ENCODE assay signal across 11 cellular contexts in the genomic region with DNA sequence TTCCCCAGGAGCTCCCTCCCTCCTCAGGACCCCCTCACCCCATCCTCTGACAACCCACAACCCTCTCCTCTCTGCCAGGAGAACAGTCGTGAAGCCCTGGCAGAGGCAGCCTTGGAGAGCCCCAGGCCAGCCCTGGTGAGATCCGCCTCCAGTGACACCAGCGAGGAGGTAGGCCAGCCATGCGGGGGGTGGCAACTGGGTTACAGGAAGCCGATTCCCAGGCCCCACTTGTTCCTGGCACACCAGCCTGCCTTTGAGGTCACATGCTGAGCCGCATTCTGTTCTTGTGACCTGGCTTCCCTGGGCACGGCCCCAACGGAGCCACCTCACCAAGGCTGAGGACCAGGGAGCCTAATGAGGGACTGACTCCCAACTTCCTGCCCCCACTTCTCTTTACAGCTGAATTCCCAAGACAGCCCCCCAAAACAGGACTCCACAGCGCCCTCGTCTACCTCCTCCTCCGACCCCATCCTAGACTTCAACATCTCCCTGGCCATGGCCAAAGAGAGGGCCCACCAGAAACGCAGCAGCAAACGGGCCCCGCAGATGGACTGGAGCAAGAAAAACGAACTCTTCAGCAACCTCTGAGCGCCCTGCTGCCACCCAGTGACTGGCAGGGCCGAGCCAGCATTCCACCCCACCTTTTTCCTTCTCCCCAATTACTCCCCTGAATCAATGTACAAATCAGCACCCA. TPM values are rescaled to one million over a fixed set of nuclear protein-coding genes. Genes with fewer than 3 reads are reported as not detected.
A peak's percentile ranks its signal among the peaks of the same experiment; 100 is the strongest.
DNase-seq lines count a peak whose midpoint lies in the region; ATAC-seq and TF ChIP-seq lines count a peak whose summit lies in the region.
"Had no signal": no experiment of that assay in that cellular context is flagged by ENCODE, and none has a peak within 500 bp of the region (broad histone marks: within the 10 kb centered on the region; RNA-seq: fewer than 3 reads in every experiment).

No MANE protein-coding gene starts in this region.

- H3K9me3 Mint-ChIP-seq in WTC11: no peaks in the 10 kb centered on the region

- no peak overlapping the region for H3K4me3 Mint-ChIP-seq in WTC11

- H3K27ac Mint-ChIP-seq in WTC11: peak overlapping the region; percentile 89

- ATAC-seq in WTC11 (no peak), GM19023 (IDR thresholded peaks at IDR 0.05; ENCODE audit: unreplicated experiment) (no peak), HG03521 (IDR thresholded peaks at IDR 0.05; ENCODE audit: unreplicated experiment) (no peak)

- TF ChIP-seq CTCF in WTC11 (IDR thresholded peaks at IDR 0.05): no peak
- no peak for TF ChIP-seq CTCF in foreskin fibroblast (IDR thresholded peaks at IDR 0.05; ENCODE audit: low read depth, low read length)
- peak; percentile 24 for TF ChIP-seq CTCF in retinal pigment epithelial cell (conservative IDR thresholded peaks at IDR 0.05; ENCODE audit: low read depth, low read length)

- no peaks in the 10 kb centered on the region for H3K27me3 Mint-ChIP-seq in WTC11 (ENCODE audit: low read depth)

- peaks cover 35% of the 10 kb centered on the region for H3K36me3 Mint-ChIP-seq in WTC11

- CTCF ChIA-PET in WTC11 (lab: Charles Lee): interaction anchor here (1.2 to 12.0 kb wide), 3 partner anchors 19 to 31 kb away, joined by 3 to 262 read pairs (median 6); partner anchors contain the start of gene RAB37

- POLR2A ChIA-PET in WTC11 (lab: Charles Lee): no interaction called here

- DNase-seq in GM04503 (ENCODE audit: low read depth) (peak; percentile 53), WTC11 (ENCODE audit: low spot score) (no peak), foreskin fibroblast (peak; percentile 79 to 85), retinal pigment epithelial cell (ENCODE audit: low read depth) (peak; percentile 94), SW480 (ENCODE audit: low spot score) (no peak), NCI-H2171 treated with DMSO at 0.1 percent for 48 hours (lab: John Stamatoyannopoulos, UW) (no peak)
- DNase-seq: NCI-H1436 treated with DMSO at 0.1 percent for 48 hours had no signal

- H3K4me1 Mint-ChIP-seq in WTC11: peaks cover 5% of the 10 kb centered on the region

- H3K4me3 ChIP-seq in foreskin fibroblast (ENCODE audit: low read depth in 1 of 2, low read length in 2 of 2) (no peak overlapping the region), retinal pigment epithelial cell (ENCODE audit: low read length) (no peak overlapping the region)
- H3K4me3 ChIP-seq: cardiac muscle cell, skin epidermis had no signal

TF ChIP-seq in WTC11, 78 proteins besides CTCF, POLR2A, EP300 and RAD21:
- TF ChIP-seq, protein P1, sequence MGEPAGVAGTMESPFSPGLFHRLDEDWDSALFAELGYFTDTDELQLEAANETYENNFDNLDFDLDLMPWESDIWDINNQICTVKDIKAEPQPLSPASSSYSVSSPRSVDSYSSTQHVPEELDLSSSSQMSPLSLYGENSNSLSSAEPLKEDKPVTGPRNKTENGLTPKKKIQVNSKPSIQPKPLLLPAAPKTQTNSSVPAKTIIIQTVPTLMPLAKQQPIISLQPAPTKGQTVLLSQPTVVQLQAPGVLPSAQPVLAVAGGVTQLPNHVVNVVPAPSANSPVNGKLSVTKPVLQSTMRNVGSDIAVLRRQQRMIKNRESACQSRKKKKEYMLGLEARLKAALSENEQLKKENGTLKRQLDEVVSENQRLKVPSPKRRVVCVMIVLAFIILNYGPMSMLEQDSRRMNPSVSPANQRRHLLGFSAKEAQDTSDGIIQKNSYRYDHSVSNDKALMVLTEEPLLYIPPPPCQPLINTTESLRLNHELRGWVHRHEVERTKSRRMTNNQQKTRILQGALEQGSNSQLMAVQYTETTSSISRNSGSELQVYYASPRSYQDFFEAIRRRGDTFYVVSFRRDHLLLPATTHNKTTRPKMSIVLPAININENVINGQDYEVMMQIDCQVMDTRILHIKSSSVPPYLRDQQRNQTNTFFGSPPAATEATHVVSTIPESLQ (CRISPR knock-in tag; IDR thresholded peaks at IDR 0.05): no peak
- TF ChIP-seq PRDM15 (CRISPR knock-in tag; IDR thresholded peaks at IDR 0.05): peak; percentile 51; the same call in 1 of the 2 replicates

RNA-seq across cellular contexts. Expression of gene NAT9, which starts 7.9 kb away (rescaled TPM):
- 66.0 to 71.2 TPM (median 67.1 TPM) in 3 replicates for total RNA-seq in WTC11 (2021)

RNA-seq across cellular contexts. Expression of gene NHERF1, which starts 19.8 kb away (rescaled TPM):
- total RNA-seq in WTC11 (2021): 86.9 to 111 TPM (median 97.1 TPM) in 3 replicates

RNA-seq across cellular contexts. Expression of gene RAB37, which starts 31.2 kb away (rescaled TPM):
- 8.8 to 9.4 TPM (median 8.9 TPM) in 3 replicates for total RNA-seq in WTC11 (2021)

RNA-seq across cellular contexts. Expression of gene CD300LF, which starts 55.5 kb away (rescaled TPM):
- not detected in 3 replicates for total RNA-seq in WTC11 (2021)
- total RNA-seq: cardiac muscle cell had no signal

Comparison
In these comparisons a context has a peak if more than half of its experiments do, and no peak if none do; other contexts are left out.
1. DNase-seq: peak in GM04503 (single experiment), foreskin fibroblast (2 of 2) and retinal pigment epithelial cell (single experiment); none in WTC11 (single experiment), SW480 (single experiment) and NCI-H2171 treated with DMSO at 0.1 percent for 48 hours (single experiment).